27 cellular contexts compared by ENCODE assay signal in the genomic region with DNA sequence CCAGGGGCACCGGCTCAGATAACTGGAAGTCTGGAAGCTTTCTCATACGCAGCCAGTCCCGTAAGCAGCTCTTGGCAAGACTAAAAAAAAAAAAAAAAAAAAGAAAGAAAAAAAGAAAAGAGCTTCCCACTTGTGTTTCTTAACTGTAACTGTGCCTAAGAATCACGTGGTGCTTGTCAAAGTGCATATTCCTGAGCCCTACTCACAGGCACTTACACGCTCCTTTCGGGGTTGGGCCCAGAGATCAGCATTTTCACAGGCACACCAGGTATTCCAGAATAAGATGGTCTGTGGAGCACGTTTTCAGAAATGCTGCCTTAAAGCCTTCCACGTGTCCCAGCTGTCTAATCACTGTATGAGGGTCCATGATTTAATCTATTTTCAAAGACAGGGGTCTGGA. TPM values are rescaled to one million over a fixed set of nuclear protein-coding genes. Genes with fewer than 3 reads are reported as not detected.
DNase-seq lines count a peak whose midpoint lies in the region; ATAC-seq and TF ChIP-seq lines count a peak whose summit lies in the region.
"Had no signal": no experiment of that assay in that cellular context is flagged by ENCODE, and none has a peak within 500 bp of the region (broad histone marks: within the 10 kb centered on the region; RNA-seq: fewer than 3 reads in every experiment).

No MANE protein-coding gene starts in this region.

- POLR2A ChIA-PET in MCF 10A (lab: Yijun Ruan, JAX) = no interaction called here

- intact Hi-C loops in left lung (cut with DNase I) = no loop called here
- intact Hi-C loops in upper lobe of right lung (cut with DNase I) = no loop called here
- intact Hi-C loops in MCF 10A (cut with micrococcal nuclease) = no loop called here

- no TSS peak for BruUV-seq in MCF 10A (replicated peaks; lab: Mats Ljungman, UMichigan)

- H3K27me3 Mint-ChIP-seq in IgD-negative memory B cell = no peaks in the 10 kb centered on the region
- no peaks in the 10 kb centered on the region for H3K27me3 Mint-ChIP-seq in nephron (ENCODE audit: low read depth)
- peaks cover 28% of the 10 kb centered on the region for H3K27me3 Mint-ChIP-seq in MCF 10A (ENCODE audit: insufficient read depth, unreplicated experiment)
- H3K27me3 Mint-ChIP-seq: CD4-positive, alpha-beta memory T cell; CD4-positive, CD25-positive, alpha-beta regulatory T cell; CD8-positive, alpha-beta memory T cell had no signal

- H3K27ac ChIP-seq in left lung (no peak overlapping the region), upper lobe of right lung (no peak overlapping the region)
- H3K27ac ChIP-seq: BLaER1 had no signal

- H3K36me3 Mint-ChIP-seq in IgD-negative memory B cell = no peaks in the 10 kb centered on the region
- no peaks in the 10 kb centered on the region for H3K36me3 Mint-ChIP-seq in nephron (ENCODE audit: low read depth)
- H3K36me3 Mint-ChIP-seq in MCF 10A (ENCODE audit: insufficient read depth, unreplicated experiment) = no peaks in the 10 kb centered on the region
- H3K36me3 Mint-ChIP-seq: CD14-positive monocyte; CD4-positive, alpha-beta memory T cell; CD4-positive, CD25-positive, alpha-beta regulatory T cell had no signal

- no peaks in the 10 kb centered on the region for H3K4me1 Mint-ChIP-seq in IgD-negative memory B cell
- H3K4me1 Mint-ChIP-seq in nephron = peaks cover 32% of the 10 kb centered on the region
- H3K4me1 Mint-ChIP-seq in MCF 10A (ENCODE audit: insufficient read depth, unreplicated experiment) = no peaks in the 10 kb centered on the region
- H3K4me1 Mint-ChIP-seq: CD14-positive monocyte; CD4-positive, alpha-beta memory T cell; CD4-positive, CD25-positive, alpha-beta regulatory T cell; CD8-positive, alpha-beta memory T cell had no signal

- H3K36me3 ChIP-seq in left lung = no peaks in the 10 kb centered on the region
- no peaks in the 10 kb centered on the region for H3K36me3 ChIP-seq in upper lobe of right lung
- H3K36me3 ChIP-seq: BE2C, BLaER1 had no signal

- H3K27ac Mint-ChIP-seq in IgD-negative memory B cell (peak overlapping the region in 2 of 3 donors; percentile 50 to 64), nephron (peak overlapping the region; percentile 88 to 95 (median 91)), MCF 10A (ENCODE audit: low read depth, unreplicated experiment) (no peak overlapping the region)
- H3K27ac Mint-ChIP-seq: CD14-positive monocyte; CD4-positive, alpha-beta memory T cell; CD4-positive, CD25-positive, alpha-beta regulatory T cell; CD8-positive, alpha-beta memory T cell had no signal

- H3K4me1 ChIP-seq in left lung (no peaks in the 10 kb centered on the region), upper lobe of right lung (no peaks in the 10 kb centered on the region)
- H3K4me1 ChIP-seq: BE2C, BLaER1 had no signal

- H3K9me3 ChIP-seq in left lung = no peaks in the 10 kb centered on the region
- H3K9me3 ChIP-seq in upper lobe of right lung = no peaks in the 10 kb centered on the region
- H3K9me3 ChIP-seq: BE2C, BLaER1 had no signal

- no peak for TF ChIP-seq CTCF in left lung (IDR thresholded peaks at IDR 0.05)
- no peak for TF ChIP-seq CTCF in nephron (IDR thresholded peaks at IDR 0.05; ENCODE audit: unreplicated experiment in 3 of 3)
- no peak for TF ChIP-seq CTCF in upper lobe of right lung (IDR thresholded peaks at IDR 0.05)
- TF ChIP-seq CTCF in MCF 10A (IDR thresholded peaks at IDR 0.05; ENCODE audit: unreplicated experiment) = no peak

- DNase-seq in left lung (no peak), upper lobe of right lung (no peak), MCF 10A (ENCODE audit: unreplicated experiment) (no peak)
- DNase-seq: 8988T; ACHN; BE2C; C1 segment of cervical spinal cord; CD4-positive, alpha-beta memory T cell; CD4-positive, CD25-positive, alpha-beta regulatory T cell; CD8-positive, alpha-beta memory T cell; COR-L47; DMS 273 treated with DMSO at 0.1 percent for 48 hours; DMS153; DMS53; DMS79; DND-41; EL; GDM1 had no signal

- peak; percentile 86 for ATAC-seq in left lung
- ATAC-seq in upper lobe of right lung = peak; percentile 74
- no peak for ATAC-seq in GM18868 (IDR thresholded peaks at IDR 0.05; ENCODE audit: unreplicated experiment)
- ATAC-seq in HG02759 (IDR thresholded peaks at IDR 0.05; ENCODE audit: unreplicated experiment) = no peak
- ATAC-seq: GM12878 had no signal

- no peak overlapping the region for H3K4me3 Mint-ChIP-seq in IgD-negative memory B cell
- H3K4me3 Mint-ChIP-seq in nephron = no peak overlapping the region
- no peak overlapping the region for H3K4me3 Mint-ChIP-seq in MCF 10A (ENCODE audit: unreplicated experiment)
- H3K4me3 Mint-ChIP-seq: CD14-positive monocyte; CD4-positive, alpha-beta memory T cell; CD4-positive, CD25-positive, alpha-beta regulatory T cell; CD8-positive, alpha-beta memory T cell had no signal

- H3K9me3 Mint-ChIP-seq in IgD-negative memory B cell = peaks cover under 1 to 4% (median 2%) of the 10 kb centered on the region in 3 donors
- no peaks in the 10 kb centered on the region for H3K9me3 Mint-ChIP-seq in nephron
- H3K9me3 Mint-ChIP-seq in MCF 10A (ENCODE audit: unreplicated experiment) = peaks cover 7% of the 10 kb centered on the region

- CTCF ChIA-PET in MCF 10A (lab: Yijun Ruan, JAX) = interaction anchor here (0.5 to 1.2 kb wide), 3 partner anchors 9 to 249 kb away, joined by 3 to 5 read pairs (median 3); no protein-coding TSS in a partner anchor

- H3K4me3 ChIP-seq in left lung (no peak overlapping the region), upper lobe of right lung (no peak overlapping the region)
- H3K4me3 ChIP-seq: BLaER1, GM12878 had no signal

- H3K27me3 ChIP-seq in left lung = no peaks in the 10 kb centered on the region
- H3K27me3 ChIP-seq in upper lobe of right lung = no peaks in the 10 kb centered on the region
- H3K27me3 ChIP-seq: BLaER1 had no signal

RNA-seq across cellular contexts. Expression of a gene that starts 22.6 kb away (rescaled TPM):
- not detected for polyA plus RNA-seq in IgD-negative memory B cell
- 1 to 10 TPM in 1 of 2 donors, under 1 TPM in 1; 0.84 to 1.7 TPM for total RNA-seq in left lung
- total RNA-seq in upper lobe of right lung = 3.2 TPM
- not detected in 2 replicates for total RNA-seq in MCF 10A (2022)
- total RNA-seq: A673; CD4-positive, alpha-beta memory T cell; CD4-positive, CD25-positive, alpha-beta regulatory T cell; CD8-positive, alpha-beta memory T cell; G401; GM12878 had no signal
- polyA plus RNA-seq: CD14-positive monocyte; CD4-positive, alpha-beta memory T cell; CD4-positive, CD25-positive, alpha-beta regulatory T cell; CD8-positive, alpha-beta memory T cell; GM12878 had no signal

Comparison
In these comparisons a context has a peak if more than half of its experiments do, and no peak if none do; other contexts are left out.
1. ATAC-seq: peak in left lung (single experiment) and upper lobe of right lung (single experiment); none in GM18868 (single experiment) and HG02759 (single experiment).